ENCODE assay signal across 16 cellular contexts in genomic region chr19:3107658-3108057, GRCh38. TPM values are rescaled to one million over a fixed set of nuclear protein-coding genes. Genes with fewer than 3 reads are reported as not detected.
DNase-seq lines count a peak whose midpoint lies in the region; ATAC-seq, FAIRE-seq and TF ChIP-seq lines count a peak whose summit lies in the region.
"Had no signal": no experiment of that assay in that cellular context is flagged by ENCODE, and none has a peak within 500 bp of the region (broad histone marks: within the 10 kb centered on the region; RNA-seq: fewer than 3 reads in every experiment).

No MANE protein-coding gene starts in this region.

- H3K4me3 ChIP-seq in HepG2 (replicated peaks in 1 of 3; ENCODE audit: insufficient read depth in 1 of 3, low read depth in 2 of 3, low read length in 3 of 3): no peak overlapping the region
- no peak overlapping the region for H3K4me3 ChIP-seq in right lobe of liver
- no peak overlapping the region for H3K4me3 ChIP-seq in esophagus muscularis mucosa
- no peak overlapping the region for H3K4me3 ChIP-seq in osteoblast (ENCODE audit: insufficient read depth, low read length)

- H3K9me3 ChIP-seq in HepG2 (ENCODE audit: low read length) (no peaks in the 10 kb centered on the region), right lobe of liver (no peaks in the 10 kb centered on the region), esophagus muscularis mucosa (no peaks in the 10 kb centered on the region), osteoblast (ENCODE audit: low read depth, low read length) (no peaks in the 10 kb centered on the region)

- 81% methylated on average over 7 of the region's 7 CpGs for WGBS in HepG2 (ENCODE audit: low lambda C conversion rate)
- 100% methylated on average over 1 of the region's 7 CpGs for WGBS in right lobe of liver (ENCODE audit: insufficient coverage, low coverage, low lambda C conversion rate, missing lambda C conversion rate)
- 86% methylated on average over 7 of the region's 7 CpGs for WGBS in esophagus muscularis mucosa

- H3K27ac ChIP-seq in HepG2 (ENCODE audit: extremely low read length, insufficient read depth, low read length) (peak overlapping the region; percentile 21), right lobe of liver (no peak overlapping the region), esophagus muscularis mucosa (replicated peaks in 1 of 4) (peak overlapping the region in 3 of 4 donors; percentile 21 to 45 (median 31)), osteoblast (ENCODE audit: low read depth, low read length) (no peak overlapping the region)
- H3K27ac ChIP-seq: C4-2B had no signal

- ATAC-seq in HepG2 (no peak), right lobe of liver (no peak), HG03139 (IDR thresholded peaks at IDR 0.05; ENCODE audit: unreplicated experiment) (no peak), left colon (no peak)
- ATAC-seq: Panc1 had no signal

- no peak overlapping the region for H3K9ac ChIP-seq in HepG2 (ENCODE audit: insufficient read depth, low read depth, low read length)

- H4K20me1 ChIP-seq in HepG2 (ENCODE audit: insufficient read depth, low read length): peaks cover 30% of the 10 kb centered on the region; the same call in 1 of the 2 replicates
- peaks cover 74% of the 10 kb centered on the region for H4K20me1 ChIP-seq in osteoblast (ENCODE audit: insufficient read depth, low read length)

- TF ChIP-seq EP300 in HepG2 (IDR thresholded peaks at IDR 0.05; ENCODE audit: low read depth in 2 of 2, low read length in 2 of 2) (no peak), HepG2 (CRISPR knock-in tag; IDR thresholded peaks at IDR 0.05; ENCODE audit: borderline replicate concordance) (no peak), esophagus muscularis mucosa (IDR thresholded peaks at IDR 0.05) (no peak)

- H3K36me3 ChIP-seq in HepG2 (replicated peaks in 1 of 2; ENCODE audit: control insufficient read depth in 1 of 2, insufficient read depth in 2 of 2, low read length in 2 of 2): peaks cover 3 to 16% of the 10 kb centered on the region in 2 experiments; a peak in 4 of 5 replicates
- no peaks in the 10 kb centered on the region for H3K36me3 ChIP-seq in right lobe of liver
- H3K36me3 ChIP-seq in esophagus muscularis mucosa: peaks cover 0 to 24% (median 16%) of the 10 kb centered on the region in 4 donors
- H3K36me3 ChIP-seq in osteoblast (ENCODE audit: insufficient read depth, low read length): no peaks in the 10 kb centered on the region

- TF ChIP-seq CTCF in HepG2 (CRISPR knock-in tag; IDR thresholded peaks at IDR 0.05): no peak
- TF ChIP-seq CTCF in right lobe of liver (IDR thresholded peaks at IDR 0.05): no peak
- TF ChIP-seq CTCF in esophagus muscularis mucosa (IDR thresholded peaks at IDR 0.05): no peak
- TF ChIP-seq CTCF in osteoblast (IDR thresholded peaks at IDR 0.05; ENCODE audit: extremely low read depth, low read depth, low read length): no peak

- TF ChIP-seq POLR2A in HepG2 (IDR thresholded peaks at IDR 0.05; ENCODE audit: insufficient read depth in 1 of 2, low read depth in 2 of 2, low read length in 2 of 2) (no peak), right lobe of liver (IDR thresholded peaks at IDR 0.05) (no peak), esophagus muscularis mucosa (IDR thresholded peaks at IDR 0.05; ENCODE audit: low read depth) (no peak)

- H3K4me2 ChIP-seq in HepG2 (ENCODE audit: low read depth, low read length): no peak overlapping the region
- no peak overlapping the region for H3K4me2 ChIP-seq in osteoblast (ENCODE audit: insufficient read depth, low read length)

- H3K4me1 ChIP-seq in HepG2 (ENCODE audit: insufficient read depth, low read length) (peaks cover 34% of the 10 kb centered on the region), right lobe of liver (no peaks in the 10 kb centered on the region), esophagus muscularis mucosa (peaks cover 48 to 78% (median 69%) of the 10 kb centered on the region in 4 donors), osteoblast (ENCODE audit: insufficient read depth, low read length) (peaks cover 6% of the 10 kb centered on the region)

- H3K27me3 ChIP-seq in HepG2 (ENCODE audit: control insufficient read depth in 1 of 2, insufficient read depth in 2 of 2, low read length in 2 of 2) (no peaks in the 10 kb centered on the region), right lobe of liver (no peaks in the 10 kb centered on the region), esophagus muscularis mucosa (no peaks in the 10 kb centered on the region), osteoblast (ENCODE audit: insufficient read depth, low read length) (no peaks in the 10 kb centered on the region)

- TF ChIP-seq RAD21 in HepG2 (CRISPR knock-in tag; IDR thresholded peaks at IDR 0.05): no peak

- no TSS peak for BruUV-seq in HepG2 (replicated peaks; lab: Mats Ljungman, UMichigan)

- no peak for FAIRE-seq in HepG2 (lab: Jason Lieb, UNC)
- FAIRE-seq: HTR-8/SVneo had no signal

- H3K79me2 ChIP-seq in HepG2 (ENCODE audit: insufficient read depth, low read length) (peaks cover 51% of the 10 kb centered on the region), osteoblast (ENCODE audit: insufficient read depth, low read length) (peaks cover 96% of the 10 kb centered on the region)

- CTCF ChIA-PET in HepG2 (lab: Yijun Ruan, JAX; ENCODE audit: low intra/inter-chr PET ratio, low total read pairs): no interaction called here

- intact Hi-C loops in HepG2 (cut with micrococcal nuclease; ENCODE audit: unreplicated experiment): loop anchor here (1.0 kb wide), 1 partner anchor 145 kb away; no protein-coding TSS in a partner anchor
- intact Hi-C loops in right lobe of liver (cut with DNase I): loop anchor here in 1 of 2 donors (10.0 kb wide), 1 partner anchor 143 kb away; no protein-coding TSS in a partner anchor
- intact Hi-C loops in esophagus muscularis mucosa (cut with DNase I): loop anchor here (5.0 kb wide), 2 partner anchors 35 to 145 kb away; no protein-coding TSS in a partner anchor
- intact Hi-C loops in left colon (cut with DNase I, micrococcal nuclease): loop anchor here in 1 of 2 donors (10.0 kb wide), 1 partner anchor 143 kb away; no protein-coding TSS in a partner anchor

- no peak overlapping the region for H2AFZ ChIP-seq in HepG2 (ENCODE audit: low read length)
- no peak overlapping the region for H2AFZ ChIP-seq in osteoblast (ENCODE audit: low read length)

- POLR2A ChIA-PET in HepG2 (lab: Yijun Ruan, JAX): interaction anchor here (1.9 kb wide), 1 partner anchor 11 kb away, joined by 5 read pairs; no protein-coding TSS in a partner anchor

- no peak for DNase-seq in HepG2 (ENCODE audit: low spot score)
- DNase-seq in right lobe of liver: no peak
- DNase-seq in esophagus muscularis mucosa (ENCODE audit: extremely low spot score): no peak
- DNase-seq in osteoblast (ENCODE audit: insufficient read length, low spot score, missing footprints): peak; percentile 63
- DNase-seq in left colon: no peak
- DNase-seq in midbrain (lab: John Stamatoyannopoulos, UW): no peak
- no peak for DNase-seq in HCEC 1CT
- DNase-seq: H7, NCI-H1048, NCI-H1694, NCI-H446, SHP77 treated with DMSO at 0.1 percent for 48 hours had no signal

- in situ Hi-C loops in HepG2 (cut with HindIII; ENCODE audit: extremely low pct_ligation_motif_present, low pct_unique_long_range_greater_than_20kb): loop anchor here (5.0 kb wide), 1 partner anchor 150 kb away; no protein-coding TSS in a partner anchor

RNA-seq across cellular contexts. Expression of gene GNA11, which starts 13.5 kb away (rescaled TPM):
- total RNA-seq in HepG2 (2016; rRNA removed; fragmentation: Illumina TruSeq; extraction: Trizol): 18.8 and 26.8 TPM in 2 replicates
- total RNA-seq in HepG2 (2016; cell fraction: cytosol; rRNA removed; fragmentation: Illumina TruSeq; extraction: Trizol; ENCODE audit: low read depth): 4.5 and 5.5 TPM in 2 replicates
- total RNA-seq in HepG2 (2016; cell fraction: insoluble cytoplasmic fraction; rRNA removed; fragmentation: Illumina TruSeq; extraction: Trizol): 16.2 and 28.2 TPM in 2 replicates
- 20.2 and 20.3 TPM in 2 replicates for total RNA-seq in HepG2 (2016; cell fraction: membrane; rRNA removed; fragmentation: Illumina TruSeq; extraction: Trizol)
- total RNA-seq in HepG2 (2016; cell fraction: nucleus; rRNA removed; fragmentation: Illumina TruSeq; extraction: Trizol): 13.2 and 15.8 TPM in 2 replicates
- 16.0 and 16.8 TPM in 2 replicates for polyA plus RNA-seq in HepG2 (2011; rRNA removed)
- polyA plus RNA-seq in HepG2 (2011; cell fraction: cytosol; rRNA removed): 18.0 and 19.4 TPM in 2 replicates
- polyA plus RNA-seq in HepG2 (2011; cell fraction: nucleus; rRNA removed): 24.5 and 30.8 TPM in 2 replicates
- polyA plus RNA-seq in HepG2 (2012): 21.5 and 25.5 TPM in 2 replicates
- polyA plus RNA-seq in HepG2 (2016; cell fraction: cytosol; fragmentation: Illumina TruSeq; extraction: Trizol; ENCODE audit: low read depth): 4.2 and 4.6 TPM in 2 replicates
- 25.9 and 33.9 TPM in 2 replicates for polyA plus RNA-seq in HepG2 (2016; cell fraction: insoluble cytoplasmic fraction; fragmentation: Illumina TruSeq; extraction: Trizol; ENCODE audit: low read depth)
- 14.1 and 15.9 TPM in 2 replicates for polyA plus RNA-seq in HepG2 (2016; cell fraction: membrane; fragmentation: Illumina TruSeq; extraction: Trizol; ENCODE audit: low read depth)
- polyA plus RNA-seq in HepG2 (2016; cell fraction: nucleus; fragmentation: Illumina TruSeq; extraction: Trizol; ENCODE audit: insufficient read depth, low read depth): 31.1 and 31.9 TPM in 2 replicates
- polyA minus RNA-seq in HepG2 (2011; rRNA and poly(A)+ RNA removed; ENCODE audit: low replicate concordance): 36.6 and 52.6 TPM in 2 replicates
- polyA minus RNA-seq in HepG2 (2011; cell fraction: cytosol; rRNA and poly(A)+ RNA removed): 10.8 and 16.8 TPM in 2 replicates
- 6.7 and 7.1 TPM in 2 replicates for polyA minus RNA-seq in HepG2 (2011; cell fraction: nucleus; rRNA and poly(A)+ RNA removed)
- total RNA-seq in right lobe of liver: 10 to 100 TPM; 19.5 to 28.0 (median 22.4) TPM
- total RNA-seq in esophagus muscularis mucosa: 100 to 1,000 TPM in 3 of 4 donors, 10 to 100 TPM in 1; 90.5 to 169 (median 119) TPM
- 73.7 and 74.2 TPM in 2 replicates for total RNA-seq in osteoblast
- 100 to 1,000 TPM; 215 to 248 TPM for total RNA-seq in left colon

RNA-seq across cellular contexts. Expression of gene GNA15, which starts 28.2 kb away (rescaled TPM):
- not detected in 2 replicates for total RNA-seq in HepG2 (2016; rRNA removed; fragmentation: Illumina TruSeq; extraction: Trizol)
- total RNA-seq in HepG2 (2016; cell fraction: cytosol; rRNA removed; fragmentation: Illumina TruSeq; extraction: Trizol; ENCODE audit: low read depth): not detected in 2 replicates
- total RNA-seq in HepG2 (2016; cell fraction: insoluble cytoplasmic fraction; rRNA removed; fragmentation: Illumina TruSeq; extraction: Trizol): not detected in 2 replicates
- total RNA-seq in HepG2 (2016; cell fraction: membrane; rRNA removed; fragmentation: Illumina TruSeq; extraction: Trizol): not detected in 2 replicates
- not detected in 2 replicates for total RNA-seq in HepG2 (2016; cell fraction: nucleus; rRNA removed; fragmentation: Illumina TruSeq; extraction: Trizol)
- not detected in 2 replicates for polyA plus RNA-seq in HepG2 (2011; rRNA removed)
- polyA plus RNA-seq in HepG2 (2011; cell fraction: cytosol; rRNA removed): 0.04 TPM in 1 of 2 replicates, not detected in the other
- not detected in 2 replicates for polyA plus RNA-seq in HepG2 (2011; cell fraction: nucleus; rRNA removed)
- not detected in 2 replicates for polyA plus RNA-seq in HepG2 (2012)
- polyA plus RNA-seq in HepG2 (2016; cell fraction: cytosol; fragmentation: Illumina TruSeq; extraction: Trizol; ENCODE audit: low read depth): not detected in 2 replicates
- not detected in 2 replicates for polyA plus RNA-seq in HepG2 (2016; cell fraction: insoluble cytoplasmic fraction; fragmentation: Illumina TruSeq; extraction: Trizol; ENCODE audit: low read depth)
- polyA plus RNA-seq in HepG2 (2016; cell fraction: membrane; fragmentation: Illumina TruSeq; extraction: Trizol; ENCODE audit: low read depth): 0.08 TPM in 1 of 2 replicates, not detected in the other
- polyA plus RNA-seq in HepG2 (2016; cell fraction: nucleus; fragmentation: Illumina TruSeq; extraction: Trizol; ENCODE audit: insufficient read depth, low read depth): 0.22 TPM in 1 of 2 replicates, not detected in the other
- polyA minus RNA-seq in HepG2 (2011; rRNA and poly(A)+ RNA removed; ENCODE audit: low replicate concordance): 0.10 and 0.61 TPM in 2 replicates
- polyA minus RNA-seq in HepG2 (2011; cell fraction: cytosol; rRNA and poly(A)+ RNA removed): not detected in 2 replicates
- not detected in 2 replicates for polyA minus RNA-seq in HepG2 (2011; cell fraction: nucleus; rRNA and poly(A)+ RNA removed)
- 1 to 10 TPM in 2 of 6 experiments, under 1 TPM in 4; 0.31 to 3.9 (median 0.83) TPM for total RNA-seq in right lobe of liver
- 10 to 100 TPM in 1 of 4 donors, 1 to 10 TPM in 3; 4.3 to 13.8 (median 5.3) TPM for total RNA-seq in esophagus muscularis mucosa
- 0.36 TPM in 1 of 2 replicates, not detected in the other for total RNA-seq in osteoblast
- 1 to 10 TPM; 3.0 to 4.8 TPM for total RNA-seq in left colon
- total RNA-seq: H7 had no signal

RNA-seq across cellular contexts. Expression of gene TLE5, which starts 45.4 kb away (rescaled TPM):
- 51.6 and 62.8 TPM in 2 replicates for total RNA-seq in HepG2 (2016; rRNA removed; fragmentation: Illumina TruSeq; extraction: Trizol)
- 148 and 187 TPM in 2 replicates for total RNA-seq in HepG2 (2016; cell fraction: cytosol; rRNA removed; fragmentation: Illumina TruSeq; extraction: Trizol; ENCODE audit: low read depth)
- total RNA-seq in HepG2 (2016; cell fraction: insoluble cytoplasmic fraction; rRNA removed; fragmentation: Illumina TruSeq; extraction: Trizol): 41.9 and 63.2 TPM in 2 replicates
- total RNA-seq in HepG2 (2016; cell fraction: membrane; rRNA removed; fragmentation: Illumina TruSeq; extraction: Trizol): 155 and 189 TPM in 2 replicates
- 29.0 and 32.6 TPM in 2 replicates for total RNA-seq in HepG2 (2016; cell fraction: nucleus; rRNA removed; fragmentation: Illumina TruSeq; extraction: Trizol)
- polyA plus RNA-seq in HepG2 (2011; rRNA removed): 189 and 246 TPM in 2 replicates
- polyA plus RNA-seq in HepG2 (2011; cell fraction: cytosol; rRNA removed): 170 and 253 TPM in 2 replicates
- 312 and 359 TPM in 2 replicates for polyA plus RNA-seq in HepG2 (2011; cell fraction: nucleus; rRNA removed)
- 157 and 182 TPM in 2 replicates for polyA plus RNA-seq in HepG2 (2012)
- 365 and 380 TPM in 2 replicates for polyA plus RNA-seq in HepG2 (2016; cell fraction: cytosol; fragmentation: Illumina TruSeq; extraction: Trizol; ENCODE audit: low read depth)
- polyA plus RNA-seq in HepG2 (2016; cell fraction: insoluble cytoplasmic fraction; fragmentation: Illumina TruSeq; extraction: Trizol; ENCODE audit: low read depth): 90.9 and 108 TPM in 2 replicates
- 308 and 330 TPM in 2 replicates for polyA plus RNA-seq in HepG2 (2016; cell fraction: membrane; fragmentation: Illumina TruSeq; extraction: Trizol; ENCODE audit: low read depth)
- polyA plus RNA-seq in HepG2 (2016; cell fraction: nucleus; fragmentation: Illumina TruSeq; extraction: Trizol; ENCODE audit: insufficient read depth, low read depth): 105 and 117 TPM in 2 replicates
- 213 and 462 TPM in 2 replicates for polyA minus RNA-seq in HepG2 (2011; rRNA and poly(A)+ RNA removed; ENCODE audit: low replicate concordance)
- polyA minus RNA-seq in HepG2 (2011; cell fraction: cytosol; rRNA and poly(A)+ RNA removed): 159 and 180 TPM in 2 replicates
- polyA minus RNA-seq in HepG2 (2011; cell fraction: nucleus; rRNA and poly(A)+ RNA removed): 36.2 and 46.2 TPM in 2 replicates
- 100 to 1,000 TPM; 119 to 198 (median 152) TPM for total RNA-seq in right lobe of liver
- total RNA-seq in esophagus muscularis mucosa: 100 to 1,000 TPM; 657 to 947 (median 804) TPM
- 209 and 211 TPM in 2 replicates for total RNA-seq in osteoblast
- 100 to 1,000 TPM; 427 to 487 TPM for total RNA-seq in left colon

Comparison
In these comparisons a context has a peak if more than half of its experiments do, and no peak if none do; other contexts are left out.
1. H3K27ac ChIP-seq: peak in HepG2 (single experiment) and esophagus muscularis mucosa (3 of 4); none in right lobe of liver (0 of 3) and osteoblast (single experiment).